Comparison of ENCODE assay signal across 21 cellular contexts in the genomic region with DNA sequence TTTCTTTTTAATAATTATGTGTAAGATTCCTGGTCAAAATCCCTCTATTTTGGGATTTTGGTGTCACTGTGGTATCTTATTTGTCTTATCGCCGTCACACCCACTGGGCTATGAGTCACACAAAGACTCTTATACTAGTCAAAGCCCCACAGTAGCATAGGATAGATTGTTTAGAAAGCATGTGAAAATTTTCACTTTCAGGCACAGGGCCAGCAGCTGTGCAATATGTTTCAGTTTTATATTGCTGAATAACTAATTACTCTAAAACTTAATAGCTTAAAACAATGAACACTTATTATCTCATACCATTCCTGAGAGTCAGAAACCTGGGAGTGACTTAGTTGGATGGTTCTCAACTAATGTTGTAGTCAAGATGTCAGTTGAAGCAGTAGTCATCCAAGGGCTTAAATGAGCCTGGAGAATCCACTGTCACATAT. TPM values are rescaled to one million over a fixed set of nuclear protein-coding genes. Genes with fewer than 3 reads are reported as not detected.
DNase-seq lines count a peak whose midpoint lies in the region; ATAC-seq and TF ChIP-seq lines count a peak whose summit lies in the region.
"Had no signal": no experiment of that assay in that cellular context is flagged by ENCODE, and none has a peak within 500 bp of the region (broad histone marks: within the 10 kb centered on the region; RNA-seq: fewer than 3 reads in every experiment).

No MANE protein-coding gene starts in this region.

- BruUV-seq in PC-3 (replicated peaks; lab: Mats Ljungman, UMichigan) = no TSS peak

- H4K20me1 ChIP-seq in PC-3 (ENCODE audit: low read length) = no peaks in the 10 kb centered on the region

- CTCF ChIA-PET in PC-3 (lab: Charles Lee) = no interaction called here

- no peak for TF ChIP-seq CTCF in PC-3 (conservative IDR thresholded peaks at IDR 0.05; ENCODE audit: low read depth, low read length)
- TF ChIP-seq CTCF in fibroblast of pulmonary artery (IDR thresholded peaks at IDR 0.05; ENCODE audit: low read length, missing control alignments) = no peak

- no peaks in the 10 kb centered on the region for H3K9me3 ChIP-seq in PC-3 (ENCODE audit: low read length)
- H3K9me3 ChIP-seq: BE2C, heart left ventricle, upper lobe of right lung had no signal

- H3F3A ChIP-seq in PC-3 (ENCODE audit: low read length, unreplicated experiment) = no peaks in the 10 kb centered on the region

- DNase-seq in Daoy (ENCODE audit: low read depth) (peak; percentile 23), PC-3 (peak; percentile 40), fibroblast of pulmonary artery (ENCODE audit: low read depth) (peak; percentile 33), islet precursor cell (no peak), NCI-H1694 (lab: John Stamatoyannopoulos, UW) (no peak)
- DNase-seq: activated CD4-positive, alpha-beta T cell treated with anti-CD3 and anti-CD28 coated beads for 48 hours; activated T-cell treated with anti-CD3 and anti-CD28 coated beads, Interleukin-2, amount 50 U/mL, for 24 hours; BE2C; DMS 273 treated with DMSO at 0.1 percent for 48 hours; H9; heart left ventricle; kidney glomerular epithelial cell; NCI-H2029 treated with DMSO at 0.1 percent for 48 hours; NCI-H69; nucleus accumbens; upper lobe of right lung had no signal

- H3K4me2 ChIP-seq in PC-3 (ENCODE audit: low read length) = no peak overlapping the region

- no peaks in the 10 kb centered on the region for H3K36me3 ChIP-seq in PC-3 (ENCODE audit: low read depth, low read length)
- H3K36me3 ChIP-seq: BE2C, heart left ventricle, upper lobe of right lung had no signal

- POLR2A ChIA-PET in PC-3 (lab: Charles Lee; ENCODE audit: unreplicated experiment) = no interaction called here

- no peak overlapping the region for H3K4me3 ChIP-seq in PC-3 (ENCODE audit: low read length)
- no peak overlapping the region for H3K4me3 ChIP-seq in fibroblast of pulmonary artery (replicated peaks; ENCODE audit: low read depth, low read length)
- H3K4me3 ChIP-seq: heart left ventricle, upper lobe of right lung had no signal

- intact Hi-C loops in PC-3 (cut with micrococcal nuclease) = no loop called here

- ATAC-seq in HG02623 (IDR thresholded peaks at IDR 0.05; ENCODE audit: unreplicated experiment) (peak; percentile 45), PC-3 (peak; percentile 66), GM19351 (IDR thresholded peaks at IDR 0.05; ENCODE audit: unreplicated experiment) (no peak)
- no peak for ATAC-seq in activated CD4-positive, CD25-positive, alpha-beta regulatory T cell treated with anti-CD3 and anti-CD28 coated beads, Interleukin-2, amount 50 U/mL, for 24 hours
- ATAC-seq: heart left ventricle; stimulated activated memory B cell treated with anti-CD40 and anti-IgM and Interleukin-4, amounts not matched to agents 10 μg/mL and 1 μg/mL and 100 μg/mL, for 72 hours; upper lobe of right lung had no signal

- no peaks in the 10 kb centered on the region for H3K4me1 ChIP-seq in PC-3 (ENCODE audit: insufficient read depth, low read length)
- H3K4me1 ChIP-seq: BE2C, upper lobe of right lung had no signal

- H3K27ac ChIP-seq in PC-3 (ENCODE audit: low read length) = no peak overlapping the region
- H3K27ac ChIP-seq: heart left ventricle, upper lobe of right lung had no signal

- no peaks in the 10 kb centered on the region; the same call in 1 of the 2 replicates for H3K9me2 ChIP-seq in PC-3 (replicated peaks; ENCODE audit: low read length)

- H3K9ac ChIP-seq in PC-3 (ENCODE audit: low read length) = no peak overlapping the region

- no peak overlapping the region for H2AFZ ChIP-seq in PC-3 (ENCODE audit: low read length)

- H3K27me3 ChIP-seq in PC-3 (ENCODE audit: low read length) = no peaks in the 10 kb centered on the region
- H3K27me3 ChIP-seq: BE2C, heart left ventricle, upper lobe of right lung had no signal

- H3K79me2 ChIP-seq in PC-3 (ENCODE audit: low read length) = no peaks in the 10 kb centered on the region

RNA-seq across cellular contexts. Expression of a gene that starts 24.0 kb away (rescaled TPM):
- not detected in 2 replicates for total RNA-seq in Daoy (2014; rRNA removed; shearing (Covaris generic))
- not detected in 2 replicates for total RNA-seq in PC-3 (2014; rRNA removed)
- total RNA-seq: endothelial cell of umbilical vein, heart left ventricle, upper lobe of right lung had no signal

RNA-seq across cellular contexts. Expression of a gene that starts 24.0 kb away (rescaled TPM):
- 10.4 and 12.2 TPM in 2 replicates for total RNA-seq in Daoy (2014; rRNA removed; shearing (Covaris generic))
- total RNA-seq in PC-3 (2014; rRNA removed) = 5.0 and 5.9 TPM in 2 replicates

Comparison
In these comparisons a context has a peak if more than half of its experiments do, and no peak if none do; other contexts are left out.
1. DNase-seq: peak in Daoy (single experiment), PC-3 (single experiment) and fibroblast of pulmonary artery (single experiment); none in islet precursor cell (single experiment) and NCI-H1694 (single experiment).
2. ATAC-seq: peak in HG02623 (single experiment) and PC-3 (single experiment); none in GM19351 (single experiment) and activated CD4-positive, CD25-positive, alpha-beta regulatory T cell treated with anti-CD3 and anti-CD28 coated beads, Interleukin-2, amount 50 U/mL, for 24 hours (0 of 2).